Comparison of ENCODE assay signal across 36 cellular contexts in the genomic region with DNA sequence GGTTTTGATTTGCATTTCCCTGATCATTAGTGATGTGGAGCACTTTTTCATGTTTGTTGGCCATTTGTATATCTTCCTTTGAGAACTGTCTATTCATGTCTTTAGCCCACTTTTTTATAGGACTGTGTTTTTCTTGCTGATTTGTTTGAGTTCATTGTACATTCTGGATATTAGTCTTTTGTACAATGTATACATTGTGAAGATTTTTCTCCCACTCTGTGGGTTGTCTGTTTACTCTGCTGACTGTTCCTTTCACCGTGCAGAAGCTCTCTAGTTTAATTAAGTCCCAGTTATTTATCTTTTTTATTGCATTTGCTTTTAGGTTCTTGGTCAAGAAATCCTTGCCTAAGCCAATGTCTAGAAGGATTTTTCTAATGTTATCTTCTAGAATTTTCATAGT.
"Had no signal": no experiment of that assay in that cellular context is flagged by ENCODE, and none has a peak within 500 bp of the region (broad histone marks: within the 10 kb centered on the region; RNA-seq: fewer than 3 reads in every experiment).

No MANE protein-coding gene starts in this region.

- H3K27me3 ChIP-seq: adrenal gland, cardiac muscle cell had no signal

- H3K9me3 ChIP-seq: adrenal gland had no signal

- H3K9me3 Mint-ChIP-seq: activated B cell treated with CpG ODN at 0.5 μM for 24 hours; activated CD4-positive, alpha-beta memory T cell treated with anti-CD3 and anti-CD28 coated beads for 36 hours; activated CD4-positive, alpha-beta T cell treated with anti-CD3 and anti-CD28 coated beads, Interleukin-2, amount 10 ng/mL, durations not matched to agents 24 days and 14 days; activated CD8-positive, alpha-beta T cell treated with anti-CD3 and anti-CD28 coated beads for 36 hours; activated naive CD4-positive, alpha-beta T cell treated with anti-CD3 and anti-CD28 coated beads for 36 hours; activated naive CD4-positive, alpha-beta T cell treated with anti-CD3 and anti-CD28 coated beads, Interleukin-2, amount 50 U/mL, for 72 hours; activated naive CD8-positive, alpha-beta T cell treated with anti-CD3 and anti-CD28 coated beads for 36 hours; activated T-cell treated with anti-CD3 and anti-CD28 coated beads, Interleukin-2, amount 50 U/mL, for 4 hours; activated T-helper 1 cell treated with anti-CD3 and anti-CD28 coated beads, Interleukin-12 subunit alpha, Interleukin-12 subunit beta, Interleukin-2, Interleukin-4 antibody, amounts not matched to agents 30 ng/mL and 10 ng/mL and 1 ng/mL, durations not matched to agents 14 hours and 24 hours and 36 hours; activated T-helper 17 cell treated with anti-CD3 and anti-CD28 coated beads, Interleukin-2, amount 50 U/mL, for 72 hours; central memory CD8-positive, alpha-beta T cell; T-helper 1 cell treated with Interleukin-12 subunit alpha and Interleukin-12 subunit beta and Interleukin-4 antibody, amounts not matched to agents 30 μg/mL and 1 μg/mL, for 36 hours; T-helper 2 cell treated with Interferon-gamma antibody and Interleukin-4, amounts not matched to agents 5 μg/mL and 100 μg/mL, for 36 hours had no signal

- DNase-seq: activated B cell treated with CpG ODN at 0.5 μM for 24 hours; activated CD4-positive, alpha-beta memory T cell treated with anti-CD3 and anti-CD28 coated beads for 36 hours; activated CD4-positive, alpha-beta T cell treated with anti-CD3 and anti-CD28 coated beads for 4 hours; activated CD4-positive, alpha-beta T cell treated with anti-CD3 and anti-CD28 coated beads, Interleukin-2, amount 10 ng/mL, durations not matched to agents 24 days and 14 days; activated CD4-positive, alpha-beta T cell treated with anti-CD3 and anti-CD28 coated beads, Interleukin-2, amount 50 U/mL, for 1 hour; activated CD4-positive, alpha-beta T cell treated with anti-CD3 and anti-CD28 coated beads, Interleukin-2, amount 50 U/mL, for 4 hours; activated CD4-positive, CD25-positive, alpha-beta regulatory T cell treated with anti-CD3 and anti-CD28 coated beads, Interleukin-2, amount 50 U/mL, for 72 hours; activated CD8-positive, alpha-beta memory T cell treated with anti-CD3 and anti-CD28 coated beads, Interleukin-2, amount 50 U/mL, for 4 hours; activated CD8-positive, alpha-beta T cell treated with anti-CD3 and anti-CD28 coated beads for 36 hours; activated effector memory CD4-positive, alpha-beta T cell treated with anti-CD3 and anti-CD28 coated beads, Interleukin-2, amount 50 U/mL, for 16 hours; activated gamma-delta T cell treated with Interleukin-2 at 50 U/mL for 16 hours; activated naive CD4-positive, alpha-beta T cell; activated naive CD4-positive, alpha-beta T cell treated with anti-CD3 and anti-CD28 coated beads for 36 hours; activated naive CD4-positive, alpha-beta T cell treated with anti-CD3 and anti-CD28 coated beads, Interleukin-2, amount 50 U/mL, for 16 hours; activated naive CD8-positive, alpha-beta T cell treated with anti-CD3 and anti-CD28 coated beads for 36 hours; activated T-cell treated with anti-CD3 and anti-CD28 coated beads for 4 hours; activated T-cell treated with anti-CD3 and anti-CD28 coated beads, Interleukin-2, amount 50 U/mL, for 1 hour; activated T-cell treated with anti-CD3 and anti-CD28 coated beads, Interleukin-2, amount 50 U/mL, for 4 hours; activated T-cell treated with anti-CD3 and anti-CD28 coated beads, Interleukin-2, amount 50 U/mL, for 72 hours; adrenal gland; amniotic stem cell; aorta; caudate nucleus; cerebellar nuclear complex; T-helper 1 cell; T-helper 2 cell; T-helper 9 cell had no signal

- H3K36me3 ChIP-seq: adrenal gland, cardiac muscle cell had no signal

- H3K4me1 ChIP-seq: adrenal gland had no signal

- H3K27ac ChIP-seq: adrenal gland, cardiac muscle cell, VCaP had no signal

- H3K4me3 Mint-ChIP-seq: activated B cell treated with CpG ODN at 0.5 μM for 24 hours; activated CD4-positive, alpha-beta memory T cell treated with anti-CD3 and anti-CD28 coated beads for 36 hours; activated CD4-positive, alpha-beta T cell treated with anti-CD3 and anti-CD28 coated beads, Interleukin-2, amount 10 ng/mL, durations not matched to agents 24 days and 14 days; activated CD8-positive, alpha-beta T cell treated with anti-CD3 and anti-CD28 coated beads for 36 hours; activated naive CD4-positive, alpha-beta T cell treated with anti-CD3 and anti-CD28 coated beads for 36 hours; activated naive CD8-positive, alpha-beta T cell treated with anti-CD3 and anti-CD28 coated beads for 36 hours; activated T-cell treated with anti-CD3 and anti-CD28 coated beads, Interleukin-2, amount 50 U/mL, for 4 hours; activated T-cell treated with anti-CD3 and anti-CD28 coated beads, Interleukin-2, amount 50 U/mL, for 72 hours; activated T-helper 1 cell treated with anti-CD3 and anti-CD28 coated beads, Interleukin-12 subunit alpha, Interleukin-12 subunit beta, Interleukin-2, Interleukin-4 antibody, amounts not matched to agents 30 ng/mL and 10 ng/mL and 1 ng/mL, durations not matched to agents 14 hours and 24 hours and 36 hours; activated T-helper 17 cell treated with anti-CD3 and anti-CD28 coated beads, Interleukin-2, amount 50 U/mL, for 72 hours; brain; central memory CD8-positive, alpha-beta T cell; T-helper 1 cell treated with Interleukin-12 subunit alpha and Interleukin-12 subunit beta and Interleukin-4 antibody, amounts not matched to agents 30 μg/mL and 1 μg/mL, for 36 hours; T-helper 2 cell treated with Interferon-gamma antibody and Interleukin-4, amounts not matched to agents 5 μg/mL and 100 μg/mL, for 36 hours had no signal

- H3K4me3 ChIP-seq: adrenal gland, cardiac muscle cell had no signal

- H3K36me3 Mint-ChIP-seq: activated CD4-positive, alpha-beta memory T cell treated with anti-CD3 and anti-CD28 coated beads for 36 hours; activated naive CD4-positive, alpha-beta T cell treated with anti-CD3 and anti-CD28 coated beads, Interleukin-2, amount 50 U/mL, for 72 hours; activated naive CD8-positive, alpha-beta T cell treated with anti-CD3 and anti-CD28 coated beads for 36 hours; brain had no signal

- H3K27ac Mint-ChIP-seq: activated B cell treated with CpG ODN at 0.5 μM for 24 hours; activated CD4-positive, alpha-beta memory T cell treated with anti-CD3 and anti-CD28 coated beads for 36 hours; activated CD4-positive, alpha-beta T cell treated with anti-CD3 and anti-CD28 coated beads, Interleukin-2, amount 10 ng/mL, durations not matched to agents 24 days and 14 days; activated CD8-positive, alpha-beta T cell treated with anti-CD3 and anti-CD28 coated beads for 36 hours; activated naive CD4-positive, alpha-beta T cell treated with anti-CD3 and anti-CD28 coated beads for 36 hours; activated naive CD4-positive, alpha-beta T cell treated with anti-CD3 and anti-CD28 coated beads, Interleukin-2, amount 50 U/mL, for 72 hours; activated naive CD8-positive, alpha-beta T cell treated with anti-CD3 and anti-CD28 coated beads for 36 hours; activated T-cell treated with anti-CD3 and anti-CD28 coated beads, Interleukin-2, amount 50 U/mL, for 72 hours; activated T-helper 1 cell treated with anti-CD3 and anti-CD28 coated beads, Interleukin-12 subunit alpha, Interleukin-12 subunit beta, Interleukin-2, Interleukin-4 antibody, amounts not matched to agents 30 ng/mL and 10 ng/mL and 1 ng/mL, durations not matched to agents 14 hours and 24 hours and 36 hours; activated T-helper 17 cell treated with anti-CD3 and anti-CD28 coated beads, Interleukin-2, amount 50 U/mL, for 72 hours; brain; T-helper 1 cell treated with Interleukin-12 subunit alpha and Interleukin-12 subunit beta and Interleukin-4 antibody, amounts not matched to agents 30 μg/mL and 1 μg/mL, for 36 hours; T-helper 2 cell treated with Interferon-gamma antibody and Interleukin-4, amounts not matched to agents 5 μg/mL and 100 μg/mL, for 36 hours had no signal

- H3K4me1 Mint-ChIP-seq: activated B cell treated with CpG ODN at 0.5 μM for 24 hours; activated CD4-positive, alpha-beta T cell treated with anti-CD3 and anti-CD28 coated beads, Interleukin-2, amount 10 ng/mL, durations not matched to agents 24 days and 14 days; activated naive CD8-positive, alpha-beta T cell treated with anti-CD3 and anti-CD28 coated beads for 36 hours; activated T-helper 17 cell treated with anti-CD3 and anti-CD28 coated beads, Interleukin-2, amount 50 U/mL, for 72 hours; central memory CD8-positive, alpha-beta T cell had no signal
